In the genomic region with DNA sequence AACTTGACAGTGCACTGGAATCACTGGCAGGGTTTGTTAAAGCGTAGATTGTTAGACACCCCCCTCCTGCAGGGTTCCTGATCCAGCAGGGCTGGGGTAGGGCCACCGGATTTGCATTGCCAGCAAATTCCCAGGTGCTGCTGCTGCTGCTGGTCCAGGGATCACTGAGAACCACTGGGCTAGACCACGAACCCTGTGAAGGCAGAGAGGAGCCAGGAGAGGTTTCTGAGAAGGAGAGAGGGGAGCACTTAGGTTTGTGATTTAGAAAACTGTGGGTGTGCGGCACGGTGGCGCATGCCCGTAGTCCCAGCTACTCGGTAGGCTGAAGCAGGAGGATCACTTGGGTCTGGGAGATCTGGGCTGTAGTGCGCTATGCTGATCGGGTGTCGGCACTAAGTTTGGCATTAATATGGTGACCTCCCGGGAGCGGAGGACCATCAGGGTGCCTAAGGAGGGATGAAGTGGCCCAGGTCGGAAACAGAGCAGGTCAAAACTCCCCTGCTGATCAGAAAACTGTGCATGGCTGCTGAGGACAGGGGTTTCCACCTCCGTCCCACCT, we compare ENCODE assay signal across 9 cellular contexts. TPM values are rescaled to one million over a fixed set of nuclear protein-coding genes. Genes with fewer than 3 reads are reported as not detected.
A peak's percentile ranks its signal among the peaks of the same experiment; 100 is the strongest.
DNase-seq lines count a peak whose midpoint lies in the region; ATAC-seq and TF ChIP-seq lines count a peak whose summit lies in the region.
"Had no signal": no experiment of that assay in that cellular context is flagged by ENCODE, and none has a peak within 500 bp of the region (broad histone marks: within the 10 kb centered on the region; RNA-seq: fewer than 3 reads in every experiment).

No MANE protein-coding gene starts in this region.

- intact Hi-C loops in natural killer cell (cut with micrococcal nuclease), result loop anchor here (1.0 kb wide), 4 partner anchors 9 to 67 kb away; a partner anchor contains a TSS

- peak overlapping the region; percentile 21 for H3K4me3 ChIP-seq in GM12875 (ENCODE audit: low read depth, low read length)

- H3K9me3 Mint-ChIP-seq in activated T-helper 17 cell treated with anti-CD3 and anti-CD28 coated beads, Interleukin-2, amount 50 U/mL, for 72 hours, result no peaks in the 10 kb centered on the region
- no peaks in the 10 kb centered on the region for H3K9me3 Mint-ChIP-seq in natural killer cell
- no peaks in the 10 kb centered on the region for H3K9me3 Mint-ChIP-seq in mesothelial cell of epicardium

- peaks cover 38% of the 10 kb centered on the region for H3K36me3 Mint-ChIP-seq in activated T-helper 17 cell treated with anti-CD3 and anti-CD28 coated beads, Interleukin-2, amount 50 U/mL, for 72 hours (ENCODE audit: low read depth)
- no peaks in the 10 kb centered on the region for H3K36me3 Mint-ChIP-seq in natural killer cell
- no peaks in the 10 kb centered on the region for H3K36me3 Mint-ChIP-seq in mesothelial cell of epicardium

- peak overlapping the region; percentile 94 for H3K4me3 Mint-ChIP-seq in activated T-helper 17 cell treated with anti-CD3 and anti-CD28 coated beads, Interleukin-2, amount 50 U/mL, for 72 hours
- H3K4me3 Mint-ChIP-seq in natural killer cell, result peak overlapping the region; percentile 87
- no peak overlapping the region for H3K4me3 Mint-ChIP-seq in mesothelial cell of epicardium

- peaks cover 52% of the 10 kb centered on the region for H3K4me1 Mint-ChIP-seq in activated T-helper 17 cell treated with anti-CD3 and anti-CD28 coated beads, Interleukin-2, amount 50 U/mL, for 72 hours
- H3K4me1 Mint-ChIP-seq in natural killer cell (peaks cover 76 to 83% of the 10 kb centered on the region in 2 donors), mesothelial cell of epicardium (peaks cover 3% of the 10 kb centered on the region)

- TF ChIP-seq CTCF in GM12875 (IDR thresholded peaks at IDR 0.05; ENCODE audit: borderline replicate concordance, insufficient read depth, low read depth, low read length) (no peak), natural killer cell (IDR thresholded peaks at IDR 0.05) (no peak), mesothelial cell of epicardium (IDR thresholded peaks at IDR 0.05; ENCODE audit: unreplicated experiment) (no peak)

- H3K27me3 Mint-ChIP-seq in activated T-helper 17 cell treated with anti-CD3 and anti-CD28 coated beads, Interleukin-2, amount 50 U/mL, for 72 hours, result no peaks in the 10 kb centered on the region
- no peaks in the 10 kb centered on the region for H3K27me3 Mint-ChIP-seq in natural killer cell (ENCODE audit: low read depth in 2 of 2)
- peaks cover 37% of the 10 kb centered on the region for H3K27me3 Mint-ChIP-seq in mesothelial cell of epicardium (ENCODE audit: low read depth)

- DNase-seq in natural killer cell, result no peak
- DNase-seq in mesothelial cell of epicardium (ENCODE audit: low spot score in 2 of 2, unreplicated experiment in 2 of 2), result no peak
- no peak for DNase-seq in NCI-H1092 (lab: John Stamatoyannopoulos, UW)
- no peak for DNase-seq in NCI-H187 (lab: John Stamatoyannopoulos, UW)
- no peak for DNase-seq in mucosa of gallbladder (ENCODE audit: low spot score)
- DNase-seq: OCI-M1 had no signal

- H3K27ac Mint-ChIP-seq in activated T-helper 17 cell treated with anti-CD3 and anti-CD28 coated beads, Interleukin-2, amount 50 U/mL, for 72 hours, result peak overlapping the region; percentile 99
- H3K27ac Mint-ChIP-seq in natural killer cell (peak overlapping the region; percentile 99), mesothelial cell of epicardium (no peak overlapping the region)

- ATAC-seq in HG02870 (IDR thresholded peaks at IDR 0.05; ENCODE audit: unreplicated experiment) (peak; percentile 2), natural killer cell (no peak)
- ATAC-seq in activated T-helper 17 cell treated with anti-CD3 and anti-CD28 coated beads, Interleukin-2, amount 50 U/mL, for 72 hours (replicated peaks), result peak; percentile 23

RNA-seq across cellular contexts. Expression of a gene that starts 53.6 kb away (rescaled TPM):
- total RNA-seq in activated T-helper 17 cell treated with anti-CD3 and anti-CD28 coated beads, Interleukin-2, amount 50 U/mL, for 72 hours, result 10 to 100 TPM; 15.9 to 18.3 TPM
- total RNA-seq in natural killer cell (1 to 10 TPM; 1.1 to 2.7 (median 2.1) TPM), mesothelial cell of epicardium (10.2 to 11.5 TPM (median 10.8 TPM) in 3 replicates), mucosa of gallbladder (48.3 TPM)

Comparison
In these comparisons a context has a peak if more than half of its experiments do, and no peak if none do; other contexts are left out.
1. ATAC-seq: peak in HG02870 (single experiment) and activated T-helper 17 cell treated with anti-CD3 and anti-CD28 coated beads, Interleukin-2, amount 50 U/mL, for 72 hours (single experiment); none in natural killer cell (0 of 3).